In genomic region chr12:108689314-108690190, GRCh38 we compare ENCODE assay signal across 1 cellular context.
A peak's percentile ranks its signal among the peaks of the same experiment; 100 is the strongest.
TF ChIP-seq lines count a peak whose summit lies in the region.

No MANE protein-coding gene starts in this region.

TF ChIP-seq in K562, 482 proteins besides CTCF, POLR2A, EP300 and RAD21 (continued from another document and continues in another):
- TF ChIP-seq IRF1 (CRISPR knock-in tag; IDR thresholded peaks at IDR 0.05; ENCODE audit: borderline replicate concordance) (no peak), ZNF384 (IDR thresholded peaks at IDR 0.05; ENCODE audit: low read depth, low read length) (peak; percentile 88), ARNT (IDR thresholded peaks at IDR 0.05) (peak; percentile 10 to 84; a peak in 1 of 4 replicates), ZNF133 (CRISPR knock-in tag; IDR thresholded peaks at IDR 0.05) (no peak), KDM2B (CRISPR knock-in tag; IDR thresholded peaks at IDR 0.05) (no peak), FOXO4 (CRISPR knock-in tag; IDR thresholded peaks at IDR 0.05) (no peak), TRIM25 (IDR thresholded peaks at IDR 0.05; ENCODE audit: borderline replicate concordance) (no peak), THAP12 (CRISPR knock-in tag; IDR thresholded peaks at IDR 0.05) (no peak), ZZZ3 (IDR thresholded peaks at IDR 0.05) (no peak), SMC3 (conservative IDR thresholded peaks at IDR 0.05; ENCODE audit: insufficient read depth, low read depth, low read length) (no peak), SETDB1 (IDR thresholded peaks at IDR 0.05; ENCODE audit: low read length) (no peak), HMGN3 (IDR thresholded peaks at IDR 0.05; ENCODE audit: borderline replicate concordance, extremely low read depth, insufficient read length, low read depth, low read length) (no peak), PBX2 (CRISPR knock-in tag; IDR thresholded peaks at IDR 0.05; ENCODE audit: low read depth) (no peak), PBX2 (tag; conservative IDR thresholded peaks at IDR 0.05; ENCODE audit: low read depth) (peak; percentile 97), TAF1 (IDR thresholded peaks at IDR 0.05; ENCODE audit: control insufficient read depth, extremely low read depth, insufficient read depth, low read length, severe bottlenecking) (peak; percentile 42), ZNF644 (tag; IDR thresholded peaks at IDR 0.05; ENCODE audit: low read depth) (peak; percentile 86), CREB3L1 (IDR thresholded peaks at IDR 0.05; ENCODE audit: borderline replicate concordance, low read depth) (no peak), NR2F6 (CRISPR knock-in tag; IDR thresholded peaks at IDR 0.05) (no peak), NR1H2 (CRISPR knock-in tag; IDR thresholded peaks at IDR 0.05) (no peak), NFYB (IDR thresholded peaks at IDR 0.05; ENCODE audit: extremely low read depth, insufficient read length) (no peak), ZNF696 (CRISPR knock-in tag; conservative IDR thresholded peaks at IDR 0.05) (no peak), SMAD1 (IDR thresholded peaks at IDR 0.05; ENCODE audit: low read depth, low read length, partially characterized antibody) (peak; percentile 52), MEIS2 (IDR thresholded peaks at IDR 0.05; ENCODE audit: partially characterized antibody) (peak; percentile 99), MCM3 (IDR thresholded peaks at IDR 0.05) (no peak), LCOR (CRISPR knock-in tag; IDR thresholded peaks at IDR 0.05) (peak; percentile 60; the same call in 1 of the 2 replicates), MTA2 (IDR thresholded peaks at IDR 0.05; ENCODE audit: low read depth) (peak; percentile 86), IRF2 (CRISPR knock-in tag; IDR thresholded peaks at IDR 0.05) (no peak), SNIP1 (IDR thresholded peaks at IDR 0.05; ENCODE audit: low read depth) (no peak), BDP1 (IDR thresholded peaks at IDR 0.05; ENCODE audit: insufficient read depth, insufficient read length) (no peak), ZNF449 (CRISPR knock-in tag; IDR thresholded peaks at IDR 0.05) (no peak), MCM2 (IDR thresholded peaks at IDR 0.05; ENCODE audit: low read depth) (no peak), SIN3A (IDR thresholded peaks at IDR 0.05; ENCODE audit: borderline replicate concordance in 2 of 2, control insufficient read depth in 1 of 2, low read depth in 2 of 2, low read length in 2 of 2) (peak in 1 of 2 experiments; percentile 21; a peak in 1 of 4 replicates), SRSF7 (optimal IDR thresholded peaks at IDR 0.05; ENCODE audit: low read depth, low read length) (no peak), DDX20 (tag; IDR thresholded peaks at IDR 0.05; ENCODE audit: low read depth) (no peak), NCOA1 (IDR thresholded peaks at IDR 0.05; ENCODE audit: low read depth) (no peak; the same call in 1 of the 2 replicates), E2F1 (CRISPR knock-in tag; IDR thresholded peaks at IDR 0.05) (no peak), ZNF134 (CRISPR knock-in tag; conservative IDR thresholded peaks at IDR 0.05) (no peak), KDM5B (IDR thresholded peaks at IDR 0.05; ENCODE audit: insufficient replicate concordance, low read depth, low read length) (no peak), PTTG1 (tag; IDR thresholded peaks at IDR 0.05; ENCODE audit: low read depth) (no peak; the same call in 1 of the 2 replicates), ZBTB43 (CRISPR knock-in tag; IDR thresholded peaks at IDR 0.05) (no peak), FOSL1 (tag; conservative IDR thresholded peaks at IDR 0.05) (peak; percentile 74), MLLT1 (IDR thresholded peaks at IDR 0.05) (no peak; a peak in 1 of 4 replicates), RBM34 (IDR thresholded peaks at IDR 0.05; ENCODE audit: borderline replicate concordance, insufficient read depth, low read length) (no peak), POLR2H (tag; IDR thresholded peaks at IDR 0.05; ENCODE audit: low read depth) (no peak; the same call in 1 of the 2 replicates), RBM39 (optimal IDR thresholded peaks at IDR 0.05; ENCODE audit: low read depth, low read length) (no peak), BRD9 (IDR thresholded peaks at IDR 0.05; ENCODE audit: low read depth, partially characterized antibody) (peak; percentile 59), U2AF2 (optimal IDR thresholded peaks at IDR 0.05; ENCODE audit: low read depth, low read length) (no peak), FOXM1 (IDR thresholded peaks at IDR 0.05; ENCODE audit: low read depth) (peak; percentile 75), FOXM1 (CRISPR knock-in tag; IDR thresholded peaks at IDR 0.05; ENCODE audit: low read depth) (no peak), RUNX1 (IDR thresholded peaks at IDR 0.05; ENCODE audit: low read depth) (no peak), TBL1XR1 (IDR thresholded peaks at IDR 0.05; ENCODE audit: low read length in 2 of 2) (peak in 1 of 2 experiments; percentile 89; a peak in 2 of 4 replicates), FUS (optimal IDR thresholded peaks at IDR 0.05; ENCODE audit: low read depth, low read length) (no peak), ZC3H4 (CRISPR knock-in tag; IDR thresholded peaks at IDR 0.05; ENCODE audit: borderline replicate concordance) (no peak)
